ENCODE assay signal across 8 cellular contexts in genomic region chr13:108322206-108322824, GRCh38. TPM values are rescaled to one million over a fixed set of nuclear protein-coding genes. Genes with fewer than 3 reads are reported as not detected.
DNase-seq lines count a peak whose midpoint lies in the region; ATAC-seq and TF ChIP-seq lines count a peak whose summit lies in the region.

No MANE protein-coding gene starts in this region.

- H3K4me1 ChIP-seq in DOHH2 (ENCODE audit: control insufficient read depth, low read length) (peaks cover 29% of the 10 kb centered on the region), upper lobe of right lung (no peaks in the 10 kb centered on the region)

- H3K36me3 Mint-ChIP-seq in activated T-helper 2 cell treated with anti-CD3 and anti-CD28 coated beads, Interferon-gamma antibody, Interleukin-2, Interleukin-4, amounts not matched to agents 10 μg/mL and 5 μg/mL and 100 μg/mL, durations not matched to agents 14 hours and 24 hours and 36 hours (ENCODE audit: low read depth) = no peaks in the 10 kb centered on the region

- H3K27ac Mint-ChIP-seq in activated T-helper 2 cell treated with anti-CD3 and anti-CD28 coated beads, Interferon-gamma antibody, Interleukin-2, Interleukin-4, amounts not matched to agents 10 μg/mL and 5 μg/mL and 100 μg/mL, durations not matched to agents 14 hours and 24 hours and 36 hours = no peak overlapping the region

- H3K36me3 ChIP-seq in DOHH2 (ENCODE audit: control insufficient read depth, low read length) (no peaks in the 10 kb centered on the region), upper lobe of right lung (no peaks in the 10 kb centered on the region)

- H3K9me2 ChIP-seq in DOHH2 (replicated peaks; ENCODE audit: control insufficient read depth, low read length) = no peaks in the 10 kb centered on the region

- no peaks in the 10 kb centered on the region for H4K20me1 ChIP-seq in DOHH2 (ENCODE audit: control insufficient read depth, insufficient read depth, low read depth, low read length)

- H3K4me3 Mint-ChIP-seq in activated T-helper 2 cell treated with anti-CD3 and anti-CD28 coated beads, Interferon-gamma antibody, Interleukin-2, Interleukin-4, amounts not matched to agents 10 μg/mL and 5 μg/mL and 100 μg/mL, durations not matched to agents 14 hours and 24 hours and 36 hours (ENCODE audit: low read depth) = no peak overlapping the region

- H3K4me3 ChIP-seq in DOHH2 (ENCODE audit: low read length) (no peak overlapping the region), cardiac fibroblast (replicated peaks in 1 of 2; ENCODE audit: low read depth in 2 of 2, low read length in 2 of 2) (no peak overlapping the region), upper lobe of right lung (no peak overlapping the region)

- H3K27me3 ChIP-seq in DOHH2 (ENCODE audit: control insufficient read depth, low read length) (no peaks in the 10 kb centered on the region), upper lobe of right lung (no peaks in the 10 kb centered on the region)

- TF ChIP-seq CTCF in DOHH2 (IDR thresholded peaks at IDR 0.05; ENCODE audit: low read depth, low read length, poor library complexity, severe bottlenecking) = peak; percentile 77
- peak; percentile 62 for TF ChIP-seq CTCF in cardiac fibroblast (IDR thresholded peaks at IDR 0.05; ENCODE audit: low read depth, low read length)
- peak; percentile 86 for TF ChIP-seq CTCF in upper lobe of right lung (IDR thresholded peaks at IDR 0.05)

- DNase-seq in NCI-H748 treated with DMSO at 0.1 percent for 48 hours (lab: John Stamatoyannopoulos, UW) = peak; percentile 40
- peak; percentile 60 to 67 for DNase-seq in cardiac fibroblast (ENCODE audit: low read depth in 2 of 2)
- DNase-seq in left kidney (ENCODE audit: low read depth, low spot score) = peak; percentile 58
- no peak for DNase-seq in upper lobe of right lung
- DNase-seq in activated T-helper 2 cell treated with anti-CD3 and anti-CD28 coated beads, Interferon-gamma antibody, Interleukin-2, Interleukin-4, amounts not matched to agents 10 μg/mL and 5 μg/mL and 100 μg/mL, durations not matched to agents 14 hours and 24 hours and 36 hours (ENCODE audit: low spot score) = no peak

- peak; percentile 84 for ATAC-seq in GM19452 (IDR thresholded peaks at IDR 0.05; ENCODE audit: unreplicated experiment)
- ATAC-seq in HG03342 (IDR thresholded peaks at IDR 0.05; ENCODE audit: unreplicated experiment) = peak; percentile 75
- peak; percentile 93 for ATAC-seq in upper lobe of right lung

- peaks cover 1% of the 10 kb centered on the region for H3K4me1 Mint-ChIP-seq in activated T-helper 2 cell treated with anti-CD3 and anti-CD28 coated beads, Interferon-gamma antibody, Interleukin-2, Interleukin-4, amounts not matched to agents 10 μg/mL and 5 μg/mL and 100 μg/mL, durations not matched to agents 14 hours and 24 hours and 36 hours (ENCODE audit: low read depth)

- H3K79me2 ChIP-seq in DOHH2 (ENCODE audit: control insufficient read depth, low read length) = no peaks in the 10 kb centered on the region

- intact Hi-C loops in upper lobe of right lung (cut with DNase I) = loop anchor here (10.0 kb wide), 1 partner anchor 572 kb away; no protein-coding TSS in a partner anchor
- intact Hi-C loops in activated T-helper 2 cell treated with anti-CD3 and anti-CD28 coated beads, Interferon-gamma antibody, Interleukin-2, Interleukin-4, amounts not matched to agents 10 μg/mL and 5 μg/mL and 100 μg/mL, durations not matched to agents 14 hours and 24 hours and 36 hours (cut with micrococcal nuclease) = loop anchor here (1.0 to 10.0 kb wide), 3 partner anchors 95 to 574 kb away; no protein-coding TSS in a partner anchor

- no peak overlapping the region for H3K4me2 ChIP-seq in DOHH2 (ENCODE audit: low read length)

- no peaks in the 10 kb centered on the region for H3F3A ChIP-seq in DOHH2 (ENCODE audit: control insufficient read depth, insufficient read depth)

- H3K27ac ChIP-seq in DOHH2 (ENCODE audit: low read depth, low read length) (no peak overlapping the region), upper lobe of right lung (no peak overlapping the region)

- H3K27me3 Mint-ChIP-seq in activated T-helper 2 cell treated with anti-CD3 and anti-CD28 coated beads, Interferon-gamma antibody, Interleukin-2, Interleukin-4, amounts not matched to agents 10 μg/mL and 5 μg/mL and 100 μg/mL, durations not matched to agents 14 hours and 24 hours and 36 hours (ENCODE audit: low read depth) = peaks cover 14% of the 10 kb centered on the region

- H3K9me3 ChIP-seq in DOHH2 (ENCODE audit: control insufficient read depth, insufficient read depth, low read length) (no peaks in the 10 kb centered on the region), upper lobe of right lung (no peaks in the 10 kb centered on the region)

- no peaks in the 10 kb centered on the region for H3K9me3 Mint-ChIP-seq in activated T-helper 2 cell treated with anti-CD3 and anti-CD28 coated beads, Interferon-gamma antibody, Interleukin-2, Interleukin-4, amounts not matched to agents 10 μg/mL and 5 μg/mL and 100 μg/mL, durations not matched to agents 14 hours and 24 hours and 36 hours

RNA-seq across cellular contexts. Expression of gene TNFSF13B, which starts 52.8 kb away (rescaled TPM):
- 12.2 TPM for total RNA-seq in upper lobe of right lung
- 1.1 and 1.7 TPM in 2 replicates for total RNA-seq in activated T-helper 2 cell treated with anti-CD3 and anti-CD28 coated beads, Interferon-gamma antibody, Interleukin-2, Interleukin-4, amounts not matched to agents 10 μg/mL and 5 μg/mL and 100 μg/mL, durations not matched to agents 14 hours and 24 hours and 36 hours

Comparison
In these comparisons a context has a peak if more than half of its experiments do, and no peak if none do; other contexts are left out.
1. DNase-seq: peak in NCI-H748 treated with DMSO at 0.1 percent for 48 hours (single experiment), cardiac fibroblast (2 of 2) and left kidney (single experiment); none in upper lobe of right lung (single experiment) and activated T-helper 2 cell treated with anti-CD3 and anti-CD28 coated beads, Interferon-gamma antibody, Interleukin-2, Interleukin-4, amounts not matched to agents 10 μg/mL and 5 μg/mL and 100 μg/mL, durations not matched to agents 14 hours and 24 hours and 36 hours (single experiment).
2. Peak in every context shown above with its lines, with median percentiles within 50 percentile points of each other: CTCF ChIP-seq and ATAC-seq.